ENCODE assay signal across 21 cellular contexts in genomic region chr18:9032519-9032918, GRCh38.
"Had no signal": no experiment of that assay in that cellular context is flagged by ENCODE, and none has a peak within 500 bp of the region (broad histone marks: within the 10 kb centered on the region; RNA-seq: fewer than 3 reads in every experiment).

No MANE protein-coding gene starts in this region.

- H3K36me3 ChIP-seq: left ventricle myocardium inferior, neural progenitor cell, ovary, right atrium auricular region, right lobe of liver, tibial nerve, uterus had no signal

- H3K27ac ChIP-seq: left ventricle myocardium inferior, neural progenitor cell, ovary, right atrium auricular region, right lobe of liver, tibial nerve, uterus had no signal

- DNase-seq: islet precursor cell; left ventricle myocardium inferior; mesendoderm; naive B cell; natural killer cell; nephron progenitor cell; ovary; right lobe of liver; stimulated activated CD4-positive, alpha-beta T cell treated with anti-CD3 and anti-CD28 coated beads, Interleukin-1b, Interleukin-23, amount 100 ng/mL, for 48 hours; stimulated activated CD4-positive, alpha-beta T cell treated with anti-CD3 and anti-CD28 coated beads, Interleukin-2, amount 100 ng/mL, for 48 hours; stimulated activated CD4-positive, alpha-beta T cell treated with anti-CD3 and anti-CD28 coated beads, Interleukin-4, amount 100 ng/mL, for 4 hours; stimulated activated CD8-positive, alpha-beta memory T cell treated with anti-CD3 and anti-CD28 coated beads, Interleukin-4, amount 100 ng/mL, for 48 hours; stimulated activated naive CD4-positive, alpha-beta T cell treated with Interleukin-2 at 50 U/mL for 16 hours; stimulated activated naive CD8-positive, alpha-beta T cell treated with anti-CD3 and anti-CD28 coated beads, Interleukin-15, amount 100 ng/mL, for 72 hours; substantia nigra; uterus had no signal

- H3K9ac ChIP-seq: neural progenitor cell had no signal

- H3K27me3 ChIP-seq: neural progenitor cell, ovary, right atrium auricular region, right lobe of liver, tibial nerve, uterus had no signal

- H2AFZ ChIP-seq: neural progenitor cell had no signal

- H3K4me1 ChIP-seq: left ventricle myocardium inferior, neural progenitor cell, right atrium auricular region, right lobe of liver, tibial nerve, uterus had no signal

- ATAC-seq: natural killer cell; right lobe of liver; stimulated activated naive CD8-positive, alpha-beta T cell treated with anti-CD3 and anti-CD28 coated beads, Interleukin-15, amount 100 ng/mL, for 72 hours had no signal

- H3K4me2 ChIP-seq: neural progenitor cell, smooth muscle cell had no signal

- H3K9me3 ChIP-seq: left ventricle myocardium inferior, ovary, right atrium auricular region, right lobe of liver, uterus had no signal

- H3K4me3 ChIP-seq: left ventricle myocardium inferior, lung, neural progenitor cell, ovary, right atrium auricular region, right lobe of liver, smooth muscle cell, tibial nerve, uterus had no signal
